ENCODE assay signal across 16 cellular contexts in the genomic region with DNA sequence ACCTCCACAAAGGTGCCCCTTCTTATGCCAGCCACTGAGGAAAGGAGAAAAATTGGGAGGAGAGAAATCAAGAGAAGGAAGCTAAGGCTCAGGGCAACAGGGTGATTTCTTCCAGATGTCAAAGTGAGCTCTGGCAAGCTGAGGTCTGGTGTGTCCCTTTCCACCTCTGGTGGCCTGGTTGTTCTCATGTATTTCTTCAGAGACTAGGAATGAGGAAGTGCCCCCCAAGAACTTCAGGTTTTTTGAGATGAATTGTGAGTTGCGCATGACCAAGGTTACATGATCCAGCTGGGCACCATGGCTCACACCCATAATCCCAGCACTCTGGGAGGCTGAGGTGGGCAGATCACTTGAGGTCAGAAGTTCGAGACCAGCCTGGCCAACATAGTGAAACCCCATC.
"Had no signal": no experiment of that assay in that cellular context is flagged by ENCODE, and none has a peak within 500 bp of the region (broad histone marks: within the 10 kb centered on the region; RNA-seq: fewer than 3 reads in every experiment).

No MANE protein-coding gene starts in this region.

- H3K9me3 ChIP-seq: thyroid gland had no signal

- H3K4me3 ChIP-seq: thyroid gland had no signal

- H3K36me3 ChIP-seq: thyroid gland, WERI-Rb-1 had no signal

- H3K27ac ChIP-seq: epithelial cell of prostate, parathyroid adenoma, thyroid gland, WERI-Rb-1 had no signal

- DNase-seq: activated CD4-positive, alpha-beta T cell treated with anti-CD3 and anti-CD28 coated beads for 1 hour; activated CD4-positive, alpha-beta T cell treated with anti-CD3 and anti-CD28 coated beads, Interleukin-2, amount 50 U/mL, for 48 hours; activated naive CD4-positive, alpha-beta T cell; activated naive CD8-positive, alpha-beta T cell treated with anti-CD3 and anti-CD28 coated beads for 36 hours; activated T-cell treated with anti-CD3 and anti-CD28 coated beads for 4 hours; amygdala; caudate nucleus; foreskin melanocyte; stimulated activated naive B cell treated with anti-CD40 and anti-IgM and Interleukin-4, amounts not matched to agents 10 μg/mL and 1 μg/mL and 100 μg/mL, for 72 hours; T-helper 1 cell; T-helper 9 cell; thyroid gland; WERI-Rb-1 had no signal

- ATAC-seq: natural killer cell treated with Interleukin-12 subunit alpha and Interleukin-12 subunit beta and Interleukin-15 and Interleukin-18, amount 100 ng/mL, for 72 hours; stimulated activated naive B cell treated with anti-CD40 and anti-IgM and Interleukin-4, amounts not matched to agents 10 μg/mL and 1 μg/mL and 100 μg/mL, for 72 hours had no signal

- H3K27me3 ChIP-seq: thyroid gland had no signal
